Comparison of ENCODE assay signal across 11 cellular contexts in the genomic region with DNA sequence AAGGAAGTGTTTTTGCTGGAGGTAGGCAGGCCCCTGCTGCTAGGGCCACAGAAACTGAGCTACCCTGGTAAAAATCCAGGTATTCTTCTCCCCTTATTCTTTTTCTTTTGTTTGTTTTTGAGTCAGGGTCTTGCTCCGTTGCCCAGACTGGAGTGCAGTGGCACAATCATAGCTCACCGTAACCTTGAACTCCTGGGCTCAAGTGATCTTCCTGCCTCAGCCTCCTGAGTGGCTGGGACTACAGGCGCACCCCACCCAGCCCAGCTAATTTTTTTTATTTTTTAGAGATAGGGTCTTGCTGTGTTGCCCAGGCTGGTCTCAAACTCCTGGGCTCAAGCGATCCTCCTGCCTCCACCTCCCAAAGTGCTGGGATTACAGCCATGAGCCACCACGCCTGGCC. TPM values are rescaled to one million over a fixed set of nuclear protein-coding genes. Genes with fewer than 3 reads are reported as not detected.
"Had no signal": no experiment of that assay in that cellular context is flagged by ENCODE, and none has a peak within 500 bp of the region (broad histone marks: within the 10 kb centered on the region; RNA-seq: fewer than 3 reads in every experiment).

No MANE protein-coding gene starts in this region.

RNA-seq across cellular contexts. Expression of gene OTOP3, which starts 33.8 kb away (rescaled TPM):
- total RNA-seq: activated CD4-positive, alpha-beta memory T cell treated with anti-CD3 and anti-CD28 coated beads for 36 hours; activated CD4-positive, alpha-beta T cell treated with anti-CD3 and anti-CD28 coated beads for 36 hours; activated naive CD4-positive, alpha-beta T cell treated with anti-CD3 and anti-CD28 coated beads for 36 hours; activated naive CD4-positive, alpha-beta T cell treated with anti-CD3 and anti-CD28 coated beads, Interleukin-2, amount 50 U/mL, for 72 hours; activated T-cell treated with anti-CD3 and anti-CD28 coated beads, Interleukin-2, amount 50 U/mL, for 4 hours; activated T-helper 1 cell treated with anti-CD3 and anti-CD28 coated beads, Interleukin-12 subunit alpha, Interleukin-12 subunit beta, Interleukin-2, Interleukin-4 antibody, amounts not matched to agents 30 ng/mL and 10 ng/mL and 1 ng/mL, durations not matched to agents 14 hours and 24 hours and 36 hours; cerebellum; MCF 10A; OCI-LY7; Right ventricle myocardium superior; T-helper 2 cell treated with Interferon-gamma antibody and Interleukin-4, amounts not matched to agents 100 ng/mL and 5 ng/mL, for 36 hours had no signal

RNA-seq across cellular contexts. Expression of gene OTOP2, which starts 45.4 kb away (rescaled TPM):
- total RNA-seq: activated CD4-positive, alpha-beta memory T cell treated with anti-CD3 and anti-CD28 coated beads for 36 hours; activated CD4-positive, alpha-beta T cell treated with anti-CD3 and anti-CD28 coated beads for 36 hours; activated naive CD4-positive, alpha-beta T cell treated with anti-CD3 and anti-CD28 coated beads for 36 hours; activated naive CD4-positive, alpha-beta T cell treated with anti-CD3 and anti-CD28 coated beads, Interleukin-2, amount 50 U/mL, for 72 hours; activated T-cell treated with anti-CD3 and anti-CD28 coated beads, Interleukin-2, amount 50 U/mL, for 4 hours; activated T-helper 1 cell treated with anti-CD3 and anti-CD28 coated beads, Interleukin-12 subunit alpha, Interleukin-12 subunit beta, Interleukin-2, Interleukin-4 antibody, amounts not matched to agents 30 ng/mL and 10 ng/mL and 1 ng/mL, durations not matched to agents 14 hours and 24 hours and 36 hours; cerebellum; MCF 10A; OCI-LY7; Right ventricle myocardium superior; T-helper 2 cell treated with Interferon-gamma antibody and Interleukin-4, amounts not matched to agents 100 ng/mL and 5 ng/mL, for 36 hours had no signal
